In genomic region chrX:39516399-39516798, GRCh38 we compare ENCODE assay signal across 21 cellular contexts.
DNase-seq lines count a peak whose midpoint lies in the region; ATAC-seq and TF ChIP-seq lines count a peak whose summit lies in the region.
"Had no signal": no experiment of that assay in that cellular context is flagged by ENCODE, and none has a peak within 500 bp of the region (broad histone marks: within the 10 kb centered on the region; RNA-seq: fewer than 3 reads in every experiment).

No MANE protein-coding gene starts in this region.

- H3K4me3 Mint-ChIP-seq in stimulated activated naive B cell treated with anti-CD40 and anti-IgM and Interleukin-4, amounts not matched to agents 10 μg/mL and 1 μg/mL and 100 μg/mL, for 72 hours: no peak overlapping the region
- H3K4me3 Mint-ChIP-seq: CD8-positive, alpha-beta T cell; GM23338 had no signal

- H3K36me3 ChIP-seq in hepatocyte (replicated peaks; ENCODE audit: insufficient read depth, low read depth): no peaks in the 10 kb centered on the region
- no peaks in the 10 kb centered on the region for H3K36me3 ChIP-seq in OCI-LY7 (ENCODE audit: insufficient read depth, low read length)

- H3K9me3 ChIP-seq in hepatocyte (ENCODE audit: low read depth) (no peaks in the 10 kb centered on the region), OCI-LY7 (ENCODE audit: low read length) (no peaks in the 10 kb centered on the region)

- peaks cover 7 to 25% of the 10 kb centered on the region in 2 donors for H3K27me3 Mint-ChIP-seq in stimulated activated naive B cell treated with anti-CD40 and anti-IgM and Interleukin-4, amounts not matched to agents 10 μg/mL and 1 μg/mL and 100 μg/mL, for 72 hours

- TF ChIP-seq CTCF in hepatocyte (IDR thresholded peaks at IDR 0.05; ENCODE audit: poor library complexity) (no peak), OCI-LY7 (conservative IDR thresholded peaks at IDR 0.05; ENCODE audit: low read length) (no peak)

- H2AFZ ChIP-seq in hepatocyte: no peak overlapping the region
- H2AFZ ChIP-seq in OCI-LY7 (ENCODE audit: low read length): no peak overlapping the region
- H2AFZ ChIP-seq: GM23338 had no signal

- no peaks in the 10 kb centered on the region for H4K20me1 ChIP-seq in hepatocyte (ENCODE audit: insufficient read depth, poor library complexity, severe bottlenecking)
- H4K20me1 ChIP-seq in OCI-LY7 (ENCODE audit: insufficient read depth, low read length): no peaks in the 10 kb centered on the region

- H3K4me1 ChIP-seq in hepatocyte (ENCODE audit: insufficient read depth): peaks cover 14% of the 10 kb centered on the region
- H3K4me1 ChIP-seq in OCI-LY7 (ENCODE audit: insufficient read depth, low read length, poor library complexity, severe bottlenecking): no peaks in the 10 kb centered on the region

- H3K4me2 ChIP-seq in hepatocyte (no peak overlapping the region), OCI-LY7 (ENCODE audit: low read length) (no peak overlapping the region)
- H3K4me2 ChIP-seq: GM23338 had no signal

- H3K36me3 Mint-ChIP-seq in stimulated activated naive B cell treated with anti-CD40 and anti-IgM and Interleukin-4, amounts not matched to agents 10 μg/mL and 1 μg/mL and 100 μg/mL, for 72 hours: no peaks in the 10 kb centered on the region
- H3K36me3 Mint-ChIP-seq: CD8-positive, alpha-beta T cell had no signal

- intact Hi-C loops in OCI-LY7 (cut with micrococcal nuclease; ENCODE audit: unreplicated experiment): no loop called here

- H3K9me2 ChIP-seq in hepatocyte (replicated peaks; ENCODE audit: insufficient read depth): no peaks in the 10 kb centered on the region
- no peaks in the 10 kb centered on the region for H3K9me2 ChIP-seq in OCI-LY7 (ENCODE audit: insufficient read depth, low read length)

- peaks cover 4% of the 10 kb centered on the region in 2 donors for H3K4me1 Mint-ChIP-seq in stimulated activated naive B cell treated with anti-CD40 and anti-IgM and Interleukin-4, amounts not matched to agents 10 μg/mL and 1 μg/mL and 100 μg/mL, for 72 hours

- DNase-seq in NCI-H524 (lab: John Stamatoyannopoulos, UW) (peak; percentile 42 to 69), NCI-H524 treated with DMSO at 0.1 percent for 48 hours (lab: John Stamatoyannopoulos, UW) (no peak), NCI-H82 treated with DMSO at 0.1 percent for 48 hours (lab: John Stamatoyannopoulos, UW; ENCODE audit: unreplicated experiment) (peak; percentile 20), hepatocyte (ENCODE audit: low spot score) (no peak), retina (peak; percentile 53), OCI-LY7 (ENCODE audit: low spot score) (no peak)
- no peak for DNase-seq in stimulated activated naive B cell treated with anti-CD40 and anti-IgM and Interleukin-4, amounts not matched to agents 10 μg/mL and 1 μg/mL and 100 μg/mL, for 72 hours
- DNase-seq: 8988T; C1 segment of cervical spinal cord; CD8-positive, alpha-beta T cell; HCEC 1CT; KBM-7; MM.1S; NCI-H1105 treated with DMSO at 0.1 percent for 48 hours; NCI-H187; NCI-H446 treated with DMSO at 0.1 percent for 48 hours; NK-92 treated with Interleukin-12 subunit alpha and Interleukin-12 subunit beta, amount 100 ng/mL, for 24 hours; SIG-M5 had no signal

- no peaks in the 10 kb centered on the region for H3K27me3 ChIP-seq in hepatocyte

- no peak for ATAC-seq in GM18519 (IDR thresholded peaks at IDR 0.05; ENCODE audit: low FRiP score, unreplicated experiment)
- ATAC-seq in stimulated activated naive B cell treated with anti-CD40 and anti-IgM and Interleukin-4, amounts not matched to agents 10 μg/mL and 1 μg/mL and 100 μg/mL, for 72 hours (replicated peaks): no peak
- ATAC-seq: CD8-positive, alpha-beta T cell; GM23338; Panc1 had no signal

- H3K27ac Mint-ChIP-seq in stimulated activated naive B cell treated with anti-CD40 and anti-IgM and Interleukin-4, amounts not matched to agents 10 μg/mL and 1 μg/mL and 100 μg/mL, for 72 hours: no peak overlapping the region
- H3K27ac Mint-ChIP-seq: CD8-positive, alpha-beta T cell; GM23338 had no signal

- no peak overlapping the region for H3K4me3 ChIP-seq in hepatocyte
- no peak overlapping the region for H3K4me3 ChIP-seq in OCI-LY7 (ENCODE audit: low read depth, low read length, poor library complexity, severe bottlenecking)
- H3K4me3 ChIP-seq: GM23338 had no signal

- H3K9me3 Mint-ChIP-seq in stimulated activated naive B cell treated with anti-CD40 and anti-IgM and Interleukin-4, amounts not matched to agents 10 μg/mL and 1 μg/mL and 100 μg/mL, for 72 hours: no peaks in the 10 kb centered on the region
- H3K9me3 Mint-ChIP-seq: CD8-positive, alpha-beta T cell; GM23338 had no signal

- no peaks in the 10 kb centered on the region for H3K79me2 ChIP-seq in hepatocyte
- H3K79me2 ChIP-seq in OCI-LY7 (ENCODE audit: insufficient read depth, low read depth, low read length): no peaks in the 10 kb centered on the region

- H3K27ac ChIP-seq in hepatocyte (peak overlapping the region; percentile 9), OCI-LY7 (ENCODE audit: low read depth, low read length, poor library complexity, severe bottlenecking) (no peak overlapping the region)

- CTCF ChIA-PET in OCI-LY7 (lab: Charles Lee; ENCODE audit: unreplicated experiment): no interaction called here

- POLR2A ChIA-PET in OCI-LY7 (lab: Charles Lee): no interaction called here

- WGBS in hepatocyte (ENCODE audit: low lambda C conversion rate, missing lambda C conversion rate): 69% methylated on average over 18 of the region's 18 CpGs

- no TSS peak for BruUV-seq in OCI-LY7 (replicated peaks; lab: Mats Ljungman, UMichigan)

Comparison
In these comparisons a context has a peak if more than half of its experiments do, and no peak if none do; other contexts are left out.
1. DNase-seq: peak in NCI-H524 (2 of 2), NCI-H82 treated with DMSO at 0.1 percent for 48 hours (single experiment) and retina (single experiment); none in NCI-H524 treated with DMSO at 0.1 percent for 48 hours (single experiment), hepatocyte (single experiment), OCI-LY7 (single experiment) and stimulated activated naive B cell treated with anti-CD40 and anti-IgM and Interleukin-4, amounts not matched to agents 10 μg/mL and 1 μg/mL and 100 μg/mL, for 72 hours (single experiment).